8 cellular contexts compared by ENCODE assay signal in the genomic region with DNA sequence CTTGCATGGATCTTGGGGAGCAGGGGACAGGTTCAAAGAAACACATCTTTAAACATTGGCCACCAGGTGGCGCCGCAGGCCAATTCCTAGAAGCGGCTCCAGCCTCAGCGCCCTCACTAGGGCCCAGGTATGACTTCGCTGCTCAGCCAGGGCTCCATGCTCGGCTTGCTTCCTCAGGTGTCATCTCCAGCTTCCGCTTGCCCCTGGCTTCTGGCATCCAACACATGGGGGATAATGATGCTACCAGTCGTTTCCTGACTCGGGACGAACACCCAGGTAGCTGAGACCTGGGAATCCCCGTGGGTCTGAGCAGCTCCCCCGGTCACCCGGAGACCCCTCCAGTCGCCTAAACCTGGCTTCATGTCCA. TPM values are rescaled to one million over a fixed set of nuclear protein-coding genes. Genes with fewer than 3 reads are reported as not detected.
DNase-seq lines count a peak whose midpoint lies in the region; ATAC-seq, FAIRE-seq and TF ChIP-seq lines count a peak whose summit lies in the region.

No MANE protein-coding gene starts in this region.

- no peak for FAIRE-seq in pancreas (lab: Jason Lieb, UNC)

- in situ Hi-C loops in GM13977 (cut with MboI; ENCODE audit: low pct_unique_long_range_greater_than_20kb, low sequenced_read_pairs, unreplicated experiment) = loop anchor here (5.0 to 10.0 kb wide), 2 partner anchors 41 to 224 kb away; no protein-coding TSS in a partner anchor
- in situ Hi-C loops in SK-MEL-5 (cut with HindIII; ENCODE audit: low pct_unique_long_range_greater_than_20kb, low sequenced_read_pairs) = no loop called here

- H3K4me1 Mint-ChIP-seq in type B pancreatic cell (ENCODE audit: unreplicated experiment) = peaks cover 23% of the 10 kb centered on the region

- H3K4me3 ChIP-seq in MG63 = no peak overlapping the region
- H3K4me3 ChIP-seq in pancreas = no peak overlapping the region

- H3K27ac ChIP-seq in 22Rv1 (no peak overlapping the region), pancreas (peak overlapping the region in 1 of 4 donors; percentile 28)

- peaks cover 13% of the 10 kb centered on the region for H3K36me3 Mint-ChIP-seq in type B pancreatic cell

- no peaks in the 10 kb centered on the region for H3K9me3 ChIP-seq in MG63
- no peaks in the 10 kb centered on the region for H3K9me3 ChIP-seq in pancreas

- H3K36me3 ChIP-seq in MG63 (no peaks in the 10 kb centered on the region), pancreas (no peaks in the 10 kb centered on the region)

- WGBS in pancreas, 2 donors = 32 to 33% methylated on average over 14 of the region's 14 CpGs

- intact Hi-C loops in pancreas (cut with DNase I) = loop anchor here in 1 of 3 donors (5.0 kb wide), 2 partner anchors 46 to 131 kb away; no protein-coding TSS in a partner anchor

- peak; percentile 80 for DNase-seq in GM13977 (ENCODE audit: low spot score)
- peak; percentile 74 for DNase-seq in MG63
- peak; percentile 83 for DNase-seq in SK-MEL-5 (ENCODE audit: low read depth, low spot score)
- DNase-seq in activated gamma-delta T cell (lab: John Stamatoyannopoulos, UW) = peak; percentile 45
- peak; percentile 82 for DNase-seq in germinal center (ENCODE audit: low spot score)
- peak; percentile 77 to 96 (median 90) for DNase-seq in pancreas
- DNase-seq in type B pancreatic cell (ENCODE audit: extremely low spot score, unreplicated experiment) = peak; percentile 88

- no peaks in the 10 kb centered on the region for H3K4me1 ChIP-seq in pancreas

- H3K27me3 Mint-ChIP-seq in type B pancreatic cell = no peaks in the 10 kb centered on the region

- H3K27me3 ChIP-seq in MG63 = no peaks in the 10 kb centered on the region
- H3K27me3 ChIP-seq in pancreas = no peaks in the 10 kb centered on the region

- ATAC-seq in pancreas = peak; percentile 87 to 94 (median 93)

- H3K9me3 Mint-ChIP-seq in type B pancreatic cell = no peaks in the 10 kb centered on the region

- TF ChIP-seq CTCF in 22Rv1 (IDR thresholded peaks at IDR 0.05) (peak; percentile 98), GM13977 (IDR thresholded peaks at IDR 0.05; ENCODE audit: extremely low read depth, insufficient read depth, missing control alignments) (peak; percentile 86), pancreas (IDR thresholded peaks at IDR 0.05) (peak; percentile 73 to 84 (median 78)), type B pancreatic cell (conservative IDR thresholded peaks at IDR 0.05) (peak; percentile 93)

- H3K4me3 Mint-ChIP-seq in type B pancreatic cell = peak overlapping the region; percentile 67

- H3K27ac Mint-ChIP-seq in type B pancreatic cell = peak overlapping the region; percentile 81

RNA-seq across cellular contexts. Expression of a gene that starts 8.5 kb away (rescaled TPM):
- 2.3 and 2.7 TPM in 2 replicates for total RNA-seq in MG63 (2014; rRNA removed; shearing (Covaris generic); ENCODE audit: low replicate concordance)
- total RNA-seq in SK-MEL-5 (2014; rRNA removed; shearing (Covaris generic)) = 3.0 and 3.4 TPM in 2 replicates
- 10.6 and 16.6 TPM in 2 replicates for polyA plus RNA-seq in SK-MEL-5 (2015; cell fraction: cytosol; rRNA removed)
- 8.2 and 8.7 TPM in 2 replicates for polyA plus RNA-seq in SK-MEL-5 (2015; cell fraction: nucleus; rRNA removed)
- total RNA-seq in pancreas = 1 to 10 TPM in 2 of 6 donors, under 1 TPM in 4; 0.12 to 3.1 (median 0.65) TPM
- polyA plus RNA-seq in pancreas = under 1 TPM; 0.19 to 0.76 TPM
- total RNA-seq in type B pancreatic cell (ENCODE audit: low replicate concordance) = 31.0 and 61.9 TPM in 2 replicates

RNA-seq across cellular contexts. Expression of a gene that starts 23.7 kb away (rescaled TPM):
- total RNA-seq in MG63 (2014; rRNA removed; shearing (Covaris generic); ENCODE audit: low replicate concordance) = 1,337 and 1,568 TPM in 2 replicates
- total RNA-seq in SK-MEL-5 (2014; rRNA removed; shearing (Covaris generic)) = 515 and 576 TPM in 2 replicates
- 499 and 536 TPM in 2 replicates for polyA plus RNA-seq in SK-MEL-5 (2015; cell fraction: cytosol; rRNA removed)
- 364 and 397 TPM in 2 replicates for polyA plus RNA-seq in SK-MEL-5 (2015; cell fraction: nucleus; rRNA removed)
- total RNA-seq in pancreas = 100 to 1,000 TPM in 3 of 6 donors, 10 to 100 TPM in 3; 59.4 to 119 (median 92.7) TPM
- polyA plus RNA-seq in pancreas = 100 to 1,000 TPM in 1 of 2 donors, 10 to 100 TPM in 1; 96.7 to 111 TPM
- total RNA-seq in type B pancreatic cell (ENCODE audit: low replicate concordance) = 141 and 400 TPM in 2 replicates

RNA-seq across cellular contexts. Expression of a gene that starts 29.8 kb away (rescaled TPM):
- not detected in 2 replicates for total RNA-seq in MG63 (2014; rRNA removed; shearing (Covaris generic); ENCODE audit: low replicate concordance)
- total RNA-seq in SK-MEL-5 (2014; rRNA removed; shearing (Covaris generic)) = not detected in 2 replicates
- not detected in 2 replicates for polyA plus RNA-seq in SK-MEL-5 (2015; cell fraction: cytosol; rRNA removed)
- not detected in 2 replicates for polyA plus RNA-seq in SK-MEL-5 (2015; cell fraction: nucleus; rRNA removed)
- total RNA-seq in pancreas (10 to 100 TPM; 29.0 to 51.1 (median 34.6) TPM), type B pancreatic cell (ENCODE audit: low replicate concordance) (97.9 and 294 TPM in 2 replicates)
- polyA plus RNA-seq in pancreas = 10 to 100 TPM; 56.3 to 81.6 TPM

RNA-seq across cellular contexts. Expression of a gene that starts 36.2 kb away (rescaled TPM):
- 5.8 and 16.9 TPM in 2 replicates for total RNA-seq in MG63 (2014; rRNA removed; shearing (Covaris generic); ENCODE audit: low replicate concordance)
- 56.1 and 61.7 TPM in 2 replicates for total RNA-seq in SK-MEL-5 (2014; rRNA removed; shearing (Covaris generic))
- polyA plus RNA-seq in SK-MEL-5 (2015; cell fraction: cytosol; rRNA removed) = 80.4 and 108 TPM in 2 replicates
- polyA plus RNA-seq in SK-MEL-5 (2015; cell fraction: nucleus; rRNA removed) = 14.9 and 32.0 TPM in 2 replicates
- 10 to 100 TPM; 31.7 to 40.1 (median 32.1) TPM for total RNA-seq in pancreas
- 10 to 100 TPM; 59.4 to 60.1 TPM for polyA plus RNA-seq in pancreas
- total RNA-seq in type B pancreatic cell (ENCODE audit: low replicate concordance) = 55.6 and 60.9 TPM in 2 replicates

RNA-seq across cellular contexts. Expression of a gene that starts 37.2 kb away (rescaled TPM):
- 29.3 and 40.3 TPM in 2 replicates for total RNA-seq in MG63 (2014; rRNA removed; shearing (Covaris generic); ENCODE audit: low replicate concordance)
- total RNA-seq in SK-MEL-5 (2014; rRNA removed; shearing (Covaris generic)) = 22.7 and 23.3 TPM in 2 replicates
- 36.2 and 43.5 TPM in 2 replicates for polyA plus RNA-seq in SK-MEL-5 (2015; cell fraction: cytosol; rRNA removed)
- polyA plus RNA-seq in SK-MEL-5 (2015; cell fraction: nucleus; rRNA removed) = 56.4 and 56.5 TPM in 2 replicates
- total RNA-seq in pancreas = 10 to 100 TPM; 14.1 to 28.2 (median 16.9) TPM
- polyA plus RNA-seq in pancreas = 10 to 100 TPM; 18.6 to 24.4 TPM
- 40.3 and 54.5 TPM in 2 replicates for total RNA-seq in type B pancreatic cell (ENCODE audit: low replicate concordance)

Comparison
In these comparisons a context has a peak if more than half of its experiments do, and no peak if none do; other contexts are left out.
1. RNA of a gene that starts 29.8 kb away (total RNA-seq): 97.9 to 294 TPM in type B pancreatic cell and 29.0 to 51.1 TPM in pancreas; not detected in MG63 and not detected in SK-MEL-5; every median in the first group is over 10 times any median in the second.
2. Peak in every context shown above with its lines, with median percentiles within 50 percentile points of each other: CTCF ChIP-seq and DNase-seq.